Comparison of ENCODE assay signal across 12 cellular contexts in the genomic region with DNA sequence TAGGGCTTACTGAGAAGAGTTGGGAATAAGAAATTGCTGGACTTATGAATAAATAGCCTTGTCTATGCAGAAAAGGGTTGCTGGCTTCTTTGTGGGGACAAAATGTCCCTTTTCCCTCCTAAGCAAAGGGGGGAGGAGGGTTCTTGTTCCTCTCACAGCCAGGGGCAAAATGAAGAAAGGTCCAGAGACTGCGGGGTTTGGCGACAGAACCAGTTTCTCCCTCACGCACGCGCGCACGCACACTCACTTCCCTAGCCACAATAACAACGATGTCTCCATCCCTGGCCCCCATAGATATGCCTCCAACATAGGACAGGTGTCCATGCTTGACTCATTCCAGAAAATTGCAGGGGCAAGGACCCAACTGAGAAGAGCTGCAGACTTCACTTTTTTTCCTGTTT. TPM values are rescaled to one million over a fixed set of nuclear protein-coding genes. Genes with fewer than 3 reads are reported as not detected.
A peak's percentile ranks its signal among the peaks of the same experiment; 100 is the strongest.
DNase-seq lines count a peak whose midpoint lies in the region; ATAC-seq, FAIRE-seq and TF ChIP-seq lines count a peak whose summit lies in the region.
"Had no signal": no experiment of that assay in that cellular context is flagged by ENCODE, and none has a peak within 500 bp of the region (broad histone marks: within the 10 kb centered on the region; RNA-seq: fewer than 3 reads in every experiment).

No MANE protein-coding gene starts in this region.

- POLR2A ChIA-PET in GM12878 (lab: Charles Lee) = no interaction called here

- FAIRE-seq in GM12878 (lab: Jason Lieb, UNC) = no peak
- FAIRE-seq: GM12891, keratinocyte, RCC 7860 had no signal

- H3K9ac ChIP-seq in GM12878 (ENCODE audit: control insufficient read depth, insufficient read depth, low read length) = no peak overlapping the region

- no peak overlapping the region for H2AFZ ChIP-seq in GM12878 (ENCODE audit: control insufficient read depth, low read depth, low read length)

- RAD21 ChIA-PET in GM12878 (lab: Charles Lee; ENCODE audit: unreplicated experiment) = interaction anchor here (0.6 kb wide), 1 partner anchor 35 kb away, joined by 3 read pairs; no protein-coding TSS in a partner anchor

- H4K20me1 ChIP-seq in GM12878 (ENCODE audit: control insufficient read depth, insufficient read depth) = no peaks in the 10 kb centered on the region

- H3K27me3 ChIP-seq in HL-60 (ENCODE audit: insufficient read depth, poor library complexity, severe bottlenecking) = no peaks in the 10 kb centered on the region
- H3K27me3 ChIP-seq in GM12878 (replicated peaks in 1 of 2; ENCODE audit: control insufficient read depth in 2 of 2, insufficient read depth in 2 of 2, low read length in 1 of 2) = peaks cover 3 to 7% of the 10 kb centered on the region in 2 experiments
- no peaks in the 10 kb centered on the region for H3K27me3 ChIP-seq in right lobe of liver
- H3K27me3 ChIP-seq in stomach = no peaks in the 10 kb centered on the region

- BruUV-seq in GM12878 (replicated peaks; lab: Mats Ljungman, UMichigan) = no TSS peak

- peaks cover 18% of the 10 kb centered on the region for H3K4me1 ChIP-seq in GM12878 (ENCODE audit: control insufficient read depth, insufficient read depth, low read length)
- peaks cover 4 to 58% (median 31%) of the 10 kb centered on the region in 4 donors for H3K4me1 ChIP-seq in right lobe of liver
- H3K4me1 ChIP-seq in stomach = peaks cover 58 to 80% (median 69%) of the 10 kb centered on the region in 4 donors

- H3K27ac ChIP-seq in HL-60 (replicated peaks) = peak overlapping the region; percentile 17
- H3K27ac ChIP-seq in GM12878 (ENCODE audit: control insufficient read depth, insufficient read depth) = no peak overlapping the region
- peak overlapping the region; percentile 90 to 96 (median 92) for H3K27ac ChIP-seq in right lobe of liver
- peak overlapping the region; percentile 95 to 99 (median 98) for H3K27ac ChIP-seq in stomach

- no peak for TF ChIP-seq POLR2A in GM12878 (IDR thresholded peaks at IDR 0.05; ENCODE audit: low read depth, low read length)
- no peak for TF ChIP-seq POLR2A in right lobe of liver (IDR thresholded peaks at IDR 0.05)
- no peak for TF ChIP-seq POLR2A in stomach (IDR thresholded peaks at IDR 0.05)

- H3K36me3 ChIP-seq in GM12878 (ENCODE audit: control insufficient read depth in 2 of 2, insufficient read depth in 2 of 2, low read length in 1 of 2) (no peaks in the 10 kb centered on the region), right lobe of liver (no peaks in the 10 kb centered on the region), stomach (no peaks in the 10 kb centered on the region)

- TF ChIP-seq RAD21 in GM12878 (IDR thresholded peaks at IDR 0.05; ENCODE audit: insufficient read depth, low read depth, low read length) = no peak

- DNase-seq in HL-60 (ENCODE audit: low read depth in 1 of 2, low spot score in 1 of 2) (no peak), GM12878 (ENCODE audit: low read depth, low spot score) (no peak), right lobe of liver (no peak), stomach (no peak), left colon (no peak)
- no peak for DNase-seq in activated effector memory CD4-positive, alpha-beta T cell treated with anti-CD3 and anti-CD28 coated beads, Interleukin-2, amount 50 U/mL, for 16 hours
- DNase-seq: activated naive CD8-positive, alpha-beta T cell treated with anti-CD3 and anti-CD28 coated beads, Interleukin-2, amount 10 ng/mL, durations not matched to agents 7 days and 5 days had no signal

- in situ Hi-C loops in GM12878 (cut with MboI) = no loop called here

- peak overlapping the region; percentile 26; the same call in 1 of the 2 replicates for H3K4me2 ChIP-seq in GM12878 (ENCODE audit: control insufficient read depth, insufficient read depth)

- 79% methylated on average over 8 of the region's 8 CpGs for WGBS in GM12878 (ENCODE audit: insufficient coverage, insufficient replicate concordance, low lambda C conversion rate, missing lambda C conversion rate)
- WGBS in right lobe of liver (ENCODE audit: insufficient coverage, low coverage, low lambda C conversion rate, missing lambda C conversion rate) = 38% methylated on average over 2 of the region's 8 CpGs
- 29 to 48% (median 31%) methylated on average over 8 of the region's 8 CpGs for WGBS in stomach, 5 donors

- no peaks in the 10 kb centered on the region for H3K9me3 ChIP-seq in GM12878 (replicated peaks; ENCODE audit: control insufficient read depth, insufficient read depth, low read length)
- no peaks in the 10 kb centered on the region for H3K9me3 ChIP-seq in right lobe of liver
- H3K9me3 ChIP-seq in stomach = no peaks in the 10 kb centered on the region

- H3K4me3 ChIP-seq in HL-60 (replicated peaks; ENCODE audit: insufficient read depth, low read length) (no peak overlapping the region), GM12878 (no peak overlapping the region), right lobe of liver (peak overlapping the region in 2 of 3 donors; percentile 87 to 96), stomach (peak overlapping the region; percentile 80 to 93 (median 90))

- TF ChIP-seq EP300 in GM12878 (IDR thresholded peaks at IDR 0.05; ENCODE audit: borderline replicate concordance in 1 of 2, control insufficient read depth in 1 of 2, low read depth in 2 of 2, low read length in 2 of 2) = no peak
- no peak for TF ChIP-seq EP300 in stomach (IDR thresholded peaks at IDR 0.05)

- peaks cover 1% of the 10 kb centered on the region for H3K79me2 ChIP-seq in GM12878 (ENCODE audit: control insufficient read depth, insufficient read depth, low read length)

- TF ChIP-seq CTCF in HL-60 (IDR thresholded peaks at IDR 0.05; ENCODE audit: insufficient read depth, low read length) (no peak), GM12878 (IDR thresholded peaks at IDR 0.05 in 2 of 3, conservative IDR thresholded peaks at IDR 0.05 in 1 of 3; ENCODE audit: control insufficient read depth in 2 of 3, extremely low read depth in 1 of 3, insufficient read depth in 1 of 3, low read depth in 3 of 3, low read length in 3 of 3) (no peak), right lobe of liver (IDR thresholded peaks at IDR 0.05) (no peak), stomach (IDR thresholded peaks at IDR 0.05) (no peak)

- SMC1A ChIA-PET in GM12878 (lab: Charles Lee; ENCODE audit: uncharacterized antibody, unreplicated experiment) = no interaction called here

- intact Hi-C loops in GM12878 (cut with micrococcal nuclease; ENCODE audit: unreplicated experiment) = no loop called here
- intact Hi-C loops in right lobe of liver (cut with DNase I) = no loop called here
- intact Hi-C loops in stomach (cut with DNase I; ENCODE audit: low total_unique reads) = loop anchor here (10.0 kb wide), 2 partner anchors 63 to 123 kb away; no protein-coding TSS in a partner anchor
- intact Hi-C loops in left colon (cut with DNase I, micrococcal nuclease) = no loop called here

- CTCF ChIA-PET in GM12878 (lab: Yijun Ruan, JAX) = no interaction called here

- ATAC-seq in GM12878 (no peak), right lobe of liver (no peak), GM21619 (IDR thresholded peaks at IDR 0.05; ENCODE audit: unreplicated experiment) (no peak), left colon (no peak), GM21737 (IDR thresholded peaks at IDR 0.05; ENCODE audit: unreplicated experiment) (no peak)

TF ChIP-seq in GM12878, 131 proteins besides CTCF, POLR2A, EP300 and RAD21 (continues in another document):
- TF ChIP-seq GABPA (IDR thresholded peaks at IDR 0.05; ENCODE audit: low read depth) (no peak), SUPT20H (IDR thresholded peaks at IDR 0.05; ENCODE audit: borderline replicate concordance, control insufficient read depth, low read depth, low read length) (no peak), CHD4 (IDR thresholded peaks at IDR 0.05) (no peak)
- TF ChIP-seq, protein P1, sequence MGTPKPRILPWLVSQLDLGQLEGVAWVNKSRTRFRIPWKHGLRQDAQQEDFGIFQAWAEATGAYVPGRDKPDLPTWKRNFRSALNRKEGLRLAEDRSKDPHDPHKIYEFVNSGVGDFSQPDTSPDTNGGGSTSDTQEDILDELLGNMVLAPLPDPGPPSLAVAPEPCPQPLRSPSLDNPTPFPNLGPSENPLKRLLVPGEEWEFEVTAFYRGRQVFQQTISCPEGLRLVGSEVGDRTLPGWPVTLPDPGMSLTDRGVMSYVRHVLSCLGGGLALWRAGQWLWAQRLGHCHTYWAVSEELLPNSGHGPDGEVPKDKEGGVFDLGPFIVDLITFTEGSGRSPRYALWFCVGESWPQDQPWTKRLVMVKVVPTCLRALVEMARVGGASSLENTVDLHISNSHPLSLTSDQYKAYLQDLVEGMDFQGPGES (IDR thresholded peaks at IDR 0.05) = no peak

RNA-seq across cellular contexts. Expression of a gene that starts 3.3 kb away (rescaled TPM):
- 58.0 and 59.2 TPM in 2 replicates for total RNA-seq in GM12878 (2013; cell fraction: nucleolus; rRNA removed)
- total RNA-seq in GM12878 (2014; rRNA removed) (11.6 and 15.6 TPM in 2 replicates), GM12878 (2014; rRNA removed; fragmentation: Illumina TruSeq; extraction: Trizol) (8.8 and 9.3 TPM in 2 replicates), GM12878 (2021) (76.8 and 82.3 TPM in 2 replicates), right lobe of liver (10 to 100 TPM in 5 of 6 experiments, 1 to 10 TPM in 1; 9.9 to 22.8 (median 12.3) TPM), stomach (100 to 1,000 TPM in 1 of 5 donors, 10 to 100 TPM in 4; 25.9 to 103 (median 67.7) TPM), left colon (10 to 100 TPM; 50.7 to 63.9 TPM)
- polyA plus RNA-seq in GM12878 (2011; ENCODE audit: low read depth) = 13.1 TPM
- polyA plus RNA-seq in GM12878 (2011; rRNA removed) (3.8 and 6.2 TPM in 2 replicates), GM12878 (2014; fragmentation: Illumina TruSeq; extraction: Trizol) (30.8 and 53.4 TPM in 2 replicates), GM12878 (2014; fragmentation: Nextera tagmentation; extraction: Ambion mirVana) (1 to 10 TPM; 3.1 to 4.5 TPM), GM12878 (2014; rRNA removed) (25.3 and 42.8 TPM in 2 replicates), GM12878 (2016; fragmentation: Nextera tagmentation; extraction: Ambion mirVana) (10 to 100 TPM; 14.6 to 15.3 TPM), stomach (10 to 100 TPM; 17.7 to 20.2 (median 18.2) TPM)
- polyA plus RNA-seq in GM12878 (2011; cell fraction: cytosol; rRNA removed) = 10.6 and 15.1 TPM in 2 replicates
- 38.2 and 62.5 TPM in 2 replicates for polyA plus RNA-seq in GM12878 (2011; cell fraction: nucleus; rRNA removed)
- polyA plus RNA-seq in GM12878 (2012) = 29.9 and 31.2 TPM in 2 replicates
- polyA minus RNA-seq in GM12878 (2011; rRNA and poly(A)+ RNA removed) = 12.3 and 21.0 TPM in 2 replicates
- 19.8 and 25.0 TPM in 2 replicates for polyA minus RNA-seq in GM12878 (2011; cell fraction: cytosol; rRNA and poly(A)+ RNA removed)
- polyA minus RNA-seq in GM12878 (2011; cell fraction: nucleus; rRNA and poly(A)+ RNA removed) = 21.2 and 33.5 TPM in 2 replicates

Comparison
In these comparisons a context has a peak if more than half of its experiments do, and no peak if none do; other contexts are left out.
1. H3K4me3 ChIP-seq: peak in right lobe of liver (2 of 3) and stomach (4 of 4); none in HL-60 (single experiment) and GM12878 (single experiment).